Comparison of ENCODE assay signal across 18 cellular contexts in genomic region chr2:95039410-95039809, GRCh38. TPM values are rescaled to one million over a fixed set of nuclear protein-coding genes. Genes with fewer than 3 reads are reported as not detected.
DNase-seq lines count a peak whose midpoint lies in the region; ATAC-seq, FAIRE-seq and TF ChIP-seq lines count a peak whose summit lies in the region.
"Had no signal": no experiment of that assay in that cellular context is flagged by ENCODE, and none has a peak within 500 bp of the region (broad histone marks: within the 10 kb centered on the region; RNA-seq: fewer than 3 reads in every experiment).

No MANE protein-coding gene starts in this region.

- H3K9me3 Mint-ChIP-seq in activated CD8-positive, alpha-beta T cell treated with anti-CD3 and anti-CD28 coated beads for 36 hours, result peaks cover 24% of the 10 kb centered on the region
- H3K9me3 Mint-ChIP-seq in activated naive CD8-positive, alpha-beta T cell treated with anti-CD3 and anti-CD28 coated beads, Interleukin-2, amount 50 U/mL, for 24 hours, result peaks cover 29% of the 10 kb centered on the region
- H3K9me3 Mint-ChIP-seq in glutamatergic neuron (ENCODE audit: unreplicated experiment), result peaks cover 19% of the 10 kb centered on the region

- no peaks in the 10 kb centered on the region for H3K27me3 Mint-ChIP-seq in activated CD8-positive, alpha-beta T cell treated with anti-CD3 and anti-CD28 coated beads for 36 hours
- no peaks in the 10 kb centered on the region for H3K27me3 Mint-ChIP-seq in activated naive CD8-positive, alpha-beta T cell treated with anti-CD3 and anti-CD28 coated beads, Interleukin-2, amount 50 U/mL, for 24 hours
- H3K27me3 Mint-ChIP-seq in glutamatergic neuron (ENCODE audit: unreplicated experiment), result peaks cover 19% of the 10 kb centered on the region

- ATAC-seq in activated CD8-positive, alpha-beta T cell treated with anti-CD3 and anti-CD28 coated beads for 36 hours, result no peak
- no peak for ATAC-seq in activated naive CD8-positive, alpha-beta T cell treated with anti-CD3 and anti-CD28 coated beads, Interleukin-2, amount 50 U/mL, for 24 hours
- ATAC-seq: left colon had no signal

- intact Hi-C loops in activated CD8-positive, alpha-beta T cell treated with anti-CD3 and anti-CD28 coated beads for 36 hours (cut with micrococcal nuclease), result no loop called here

- CTCF ChIA-PET in activated CD8-positive, alpha-beta T cell treated with anti-CD3 and anti-CD28 coated beads for 36 hours (lab: Charles Lee), result interaction anchor here (1.7 kb wide), 1 partner anchor 76 kb away, joined by 5 read pairs; no protein-coding TSS in a partner anchor

- H3K36me3 Mint-ChIP-seq in activated CD8-positive, alpha-beta T cell treated with anti-CD3 and anti-CD28 coated beads for 36 hours (ENCODE audit: low read depth), result peaks cover 18% of the 10 kb centered on the region
- H3K36me3 Mint-ChIP-seq in activated naive CD8-positive, alpha-beta T cell treated with anti-CD3 and anti-CD28 coated beads, Interleukin-2, amount 50 U/mL, for 24 hours (ENCODE audit: low read depth), result peaks cover 17% of the 10 kb centered on the region
- peaks cover 26% of the 10 kb centered on the region for H3K36me3 Mint-ChIP-seq in glutamatergic neuron (ENCODE audit: unreplicated experiment)
- H3K36me3 Mint-ChIP-seq: natural killer cell had no signal

- peaks cover 87% of the 10 kb centered on the region for H3K4me1 Mint-ChIP-seq in activated CD8-positive, alpha-beta T cell treated with anti-CD3 and anti-CD28 coated beads for 36 hours (ENCODE audit: low read depth)
- H3K4me1 Mint-ChIP-seq in activated naive CD8-positive, alpha-beta T cell treated with anti-CD3 and anti-CD28 coated beads, Interleukin-2, amount 50 U/mL, for 24 hours, result peaks cover 77% of the 10 kb centered on the region
- H3K4me1 Mint-ChIP-seq in glutamatergic neuron (ENCODE audit: low read depth, unreplicated experiment), result peaks cover 2% of the 10 kb centered on the region

- no peak for TF ChIP-seq CTCF in activated CD8-positive, alpha-beta T cell treated with anti-CD3 and anti-CD28 coated beads for 36 hours (IDR thresholded peaks at IDR 0.05)
- no peak for TF ChIP-seq CTCF in glutamatergic neuron (IDR thresholded peaks at IDR 0.05; ENCODE audit: partially characterized antibody, unreplicated experiment)

- POLR2A ChIA-PET in activated CD8-positive, alpha-beta T cell treated with anti-CD3 and anti-CD28 coated beads for 36 hours (lab: Charles Lee), result interaction anchor here (0.7 to 1.8 kb wide), 2 partner anchors 22 to 795 kb away, joined by 3 to 4 read pairs; no protein-coding TSS in a partner anchor

- peak; percentile 63 for DNase-seq in stimulated activated CD4-positive, alpha-beta T cell treated with anti-CD3 and anti-CD28 coated beads, Interleukin-4, amount 100 ng/mL, for 24 hours
- no peak for DNase-seq in stimulated activated CD4-positive, alpha-beta T cell treated with anti-CD3 and anti-CD28 coated beads, Interleukin-4, amount 100 ng/mL, for 1 hour
- DNase-seq in activated CD8-positive, alpha-beta T cell treated with anti-CD3 and anti-CD28 coated beads for 36 hours, result peak; percentile 54
- DNase-seq in activated naive CD8-positive, alpha-beta T cell treated with anti-CD3 and anti-CD28 coated beads, Interleukin-2, amount 50 U/mL, for 24 hours, result no peak
- DNase-seq in urothelium cell line (ENCODE audit: low spot score), result no peak
- no peak for DNase-seq in glutamatergic neuron
- no peak for DNase-seq in NCI-H2107 (lab: John Stamatoyannopoulos, UW)
- DNase-seq: DMS79 treated with DMSO at 0.1 percent for 48 hours, HFFc6, left colon, mesendoderm, MV-4-11, natural killer cell, NCI-H187, NCI-H446 treated with DMSO at 0.1 percent for 48 hours, RPMI8226 had no signal

- H3K27ac Mint-ChIP-seq in activated CD8-positive, alpha-beta T cell treated with anti-CD3 and anti-CD28 coated beads for 36 hours, result peak overlapping the region; percentile 79
- peak overlapping the region; percentile 61 for H3K27ac Mint-ChIP-seq in activated naive CD8-positive, alpha-beta T cell treated with anti-CD3 and anti-CD28 coated beads, Interleukin-2, amount 50 U/mL, for 24 hours
- no peak overlapping the region for H3K27ac Mint-ChIP-seq in glutamatergic neuron (ENCODE audit: unreplicated experiment)
- H3K27ac Mint-ChIP-seq: HFFc6, natural killer cell had no signal

- peak; percentile 80 for FAIRE-seq in urothelium cell line (lab: Jason Lieb, UNC)

- no peak overlapping the region for H3K4me3 Mint-ChIP-seq in activated CD8-positive, alpha-beta T cell treated with anti-CD3 and anti-CD28 coated beads for 36 hours
- no peak overlapping the region for H3K4me3 Mint-ChIP-seq in activated naive CD8-positive, alpha-beta T cell treated with anti-CD3 and anti-CD28 coated beads, Interleukin-2, amount 50 U/mL, for 24 hours
- no peak overlapping the region for H3K4me3 Mint-ChIP-seq in glutamatergic neuron (ENCODE audit: unreplicated experiment)
- H3K4me3 Mint-ChIP-seq: HFFc6, natural killer cell had no signal

RNA-seq across cellular contexts. Expression of gene MAL, which starts 13.9 kb away (rescaled TPM):
- total RNA-seq in activated CD8-positive, alpha-beta T cell treated with anti-CD3 and anti-CD28 coated beads for 36 hours, result 10 to 100 TPM; 54.0 to 59.2 TPM
- 9.0 TPM for total RNA-seq in glutamatergic neuron (ENCODE audit: unreplicated experiment)
- total RNA-seq: fibroblast of lung, HFFc6, thoracic aorta had no signal

Comparison
In these comparisons a context has a peak if more than half of its experiments do, and no peak if none do; other contexts are left out.
1. DNase-seq: peak in stimulated activated CD4-positive, alpha-beta T cell treated with anti-CD3 and anti-CD28 coated beads, Interleukin-4, amount 100 ng/mL, for 24 hours (single experiment) and activated CD8-positive, alpha-beta T cell treated with anti-CD3 and anti-CD28 coated beads for 36 hours (single experiment); none in stimulated activated CD4-positive, alpha-beta T cell treated with anti-CD3 and anti-CD28 coated beads, Interleukin-4, amount 100 ng/mL, for 1 hour (single experiment), activated naive CD8-positive, alpha-beta T cell treated with anti-CD3 and anti-CD28 coated beads, Interleukin-2, amount 50 U/mL, for 24 hours (single experiment), urothelium cell line (single experiment), glutamatergic neuron (single experiment) and NCI-H2107 (single experiment).